In genomic region chr11:123451183-123451907, GRCh38 we compare ENCODE assay signal across 17 cellular contexts. TPM values are rescaled to one million over a fixed set of nuclear protein-coding genes. Genes with fewer than 3 reads are reported as not detected.
DNase-seq lines count a peak whose midpoint lies in the region; ATAC-seq, FAIRE-seq and TF ChIP-seq lines count a peak whose summit lies in the region.
"Had no signal": no experiment of that assay in that cellular context is flagged by ENCODE, and none has a peak within 500 bp of the region (broad histone marks: within the 10 kb centered on the region; RNA-seq: fewer than 3 reads in every experiment).

No MANE protein-coding gene starts in this region.

- no peaks in the 10 kb centered on the region for H3K9me3 ChIP-seq in MM.1S (replicated peaks; ENCODE audit: insufficient read depth, low read length)
- no peaks in the 10 kb centered on the region for H3K9me3 ChIP-seq in pancreas
- H3K9me3 ChIP-seq: vagina had no signal

- no peak for DNase-seq in activated T-cell treated with anti-CD3 and anti-CD28 coated beads, Interleukin-2, amount 50 U/mL, for 72 hours
- DNase-seq in activated T-cell treated with anti-CD3 and anti-CD28 coated beads, Interleukin-2, amount 50 U/mL, for 4 hours, result no peak
- DNase-seq in MM.1S (peak; percentile 74), chondrocyte (ENCODE audit: low spot score) (no peak), pancreas (no peak)
- DNase-seq in stimulated activated naive CD8-positive, alpha-beta T cell treated with anti-CD3 and anti-CD28 coated beads, Interleukin-15, Interleukin-2, amounts not matched to agents 100 U/mL and 50 U/mL, for 24 hours, result no peak
- DNase-seq: activated effector memory CD4-positive, alpha-beta T cell treated with Interleukin-2 at 50 U/mL for 16 hours; cerebellar nuclear complex; hypothalamus; Kasumi-1; occipital lobe; SHP77 treated with DMSO at 0.1 percent for 48 hours had no signal

- intact Hi-C loops in pancreas (cut with DNase I), result no loop called here

- H3K27me3 Mint-ChIP-seq in activated T-cell treated with anti-CD3 and anti-CD28 coated beads, Interleukin-2, amount 50 U/mL, for 72 hours (ENCODE audit: low read depth), result no peaks in the 10 kb centered on the region
- no peaks in the 10 kb centered on the region for H3K27me3 Mint-ChIP-seq in activated T-cell treated with anti-CD3 and anti-CD28 coated beads, Interleukin-2, amount 50 U/mL, for 4 hours (ENCODE audit: low read depth)
- no peaks in the 10 kb centered on the region for H3K27me3 Mint-ChIP-seq in activated T-helper 17 cell treated with anti-CD3 and anti-CD28 coated beads, Interleukin-2, amount 50 U/mL, for 72 hours
- H3K27me3 Mint-ChIP-seq in chondrocyte (ENCODE audit: low read depth), result no peaks in the 10 kb centered on the region

- peaks cover 100% of the 10 kb centered on the region for H3K4me1 Mint-ChIP-seq in activated T-cell treated with anti-CD3 and anti-CD28 coated beads, Interleukin-2, amount 50 U/mL, for 72 hours (ENCODE audit: low read depth)
- H3K4me1 Mint-ChIP-seq in activated T-cell treated with anti-CD3 and anti-CD28 coated beads, Interleukin-2, amount 50 U/mL, for 4 hours (ENCODE audit: low read depth), result peaks cover 42% of the 10 kb centered on the region
- H3K4me1 Mint-ChIP-seq in activated T-helper 17 cell treated with anti-CD3 and anti-CD28 coated beads, Interleukin-2, amount 50 U/mL, for 72 hours, result peaks cover 51% of the 10 kb centered on the region
- H3K4me1 Mint-ChIP-seq in chondrocyte (ENCODE audit: low read depth), result peaks cover 6% of the 10 kb centered on the region

- H3K27ac ChIP-seq in MM.1S (ENCODE audit: low read length), result peak overlapping the region; percentile 11; the same call in 1 of the 2 replicates
- H3K27ac ChIP-seq in pancreas, result no peak overlapping the region
- H3K27ac ChIP-seq: vagina had no signal

- peak; percentile 37 to 45 for ATAC-seq in activated T-cell treated with anti-CD3 and anti-CD28 coated beads, Interleukin-2, amount 50 U/mL, for 72 hours (replicated peaks in 1 of 2)
- ATAC-seq in activated T-cell treated with anti-CD3 and anti-CD28 coated beads, Interleukin-2, amount 50 U/mL, for 4 hours, result no peak
- ATAC-seq in activated T-helper 17 cell treated with anti-CD3 and anti-CD28 coated beads, Interleukin-2, amount 50 U/mL, for 72 hours (replicated peaks), result peak; percentile 49
- peak; percentile 29 for ATAC-seq in stimulated activated naive CD8-positive, alpha-beta T cell treated with anti-CD3 and anti-CD28 coated beads, Interleukin-15, Interleukin-2, amounts not matched to agents 100 U/mL and 50 U/mL, for 24 hours
- ATAC-seq in GM21423 (IDR thresholded peaks at IDR 0.05; ENCODE audit: unreplicated experiment) (no peak), pancreas (no peak)

- H3K9ac ChIP-seq in MM.1S (ENCODE audit: low read length), result no peak overlapping the region

- H3K27ac Mint-ChIP-seq in activated T-cell treated with anti-CD3 and anti-CD28 coated beads, Interleukin-2, amount 50 U/mL, for 72 hours, result peak overlapping the region; percentile 11
- peak overlapping the region; percentile 80 for H3K27ac Mint-ChIP-seq in activated T-helper 17 cell treated with anti-CD3 and anti-CD28 coated beads, Interleukin-2, amount 50 U/mL, for 72 hours
- no peak overlapping the region for H3K27ac Mint-ChIP-seq in chondrocyte (ENCODE audit: unreplicated experiment)

- H3K79me2 ChIP-seq in MM.1S (ENCODE audit: low read length), result no peaks in the 10 kb centered on the region

- H3K4me2 ChIP-seq in MM.1S (ENCODE audit: low read depth, low read length), result peak overlapping the region; percentile 49

- WGBS in pancreas, 2 donors, result 69 to 76% methylated on average over 6 of the region's 6 CpGs

- no peaks in the 10 kb centered on the region for H3K9me3 Mint-ChIP-seq in activated T-cell treated with anti-CD3 and anti-CD28 coated beads, Interleukin-2, amount 50 U/mL, for 72 hours
- no peaks in the 10 kb centered on the region for H3K9me3 Mint-ChIP-seq in activated T-cell treated with anti-CD3 and anti-CD28 coated beads, Interleukin-2, amount 50 U/mL, for 4 hours
- H3K9me3 Mint-ChIP-seq in activated T-helper 17 cell treated with anti-CD3 and anti-CD28 coated beads, Interleukin-2, amount 50 U/mL, for 72 hours, result no peaks in the 10 kb centered on the region
- no peaks in the 10 kb centered on the region for H3K9me3 Mint-ChIP-seq in chondrocyte (ENCODE audit: low read depth)

- peaks cover 12 to 14% of the 10 kb centered on the region in 2 donors for H3K36me3 Mint-ChIP-seq in activated T-cell treated with anti-CD3 and anti-CD28 coated beads, Interleukin-2, amount 50 U/mL, for 72 hours (ENCODE audit: insufficient read depth in 2 of 2)
- no peaks in the 10 kb centered on the region for H3K36me3 Mint-ChIP-seq in activated T-cell treated with anti-CD3 and anti-CD28 coated beads, Interleukin-2, amount 50 U/mL, for 4 hours (ENCODE audit: insufficient read depth)
- peaks cover 13% of the 10 kb centered on the region for H3K36me3 Mint-ChIP-seq in activated T-helper 17 cell treated with anti-CD3 and anti-CD28 coated beads, Interleukin-2, amount 50 U/mL, for 72 hours (ENCODE audit: low read depth)
- H3K36me3 Mint-ChIP-seq in chondrocyte (ENCODE audit: low read depth), result no peaks in the 10 kb centered on the region

- no peaks in the 10 kb centered on the region for H3K9me2 ChIP-seq in MM.1S (replicated peaks; ENCODE audit: insufficient read depth, low read length)

- H3K36me3 ChIP-seq in MM.1S (replicated peaks; ENCODE audit: insufficient read depth, low read length) (no peaks in the 10 kb centered on the region), pancreas (no peaks in the 10 kb centered on the region)
- H3K36me3 ChIP-seq: vagina had no signal

- FAIRE-seq in pancreas (lab: Jason Lieb, UNC), result no peak
- FAIRE-seq: GM18507 had no signal

- peaks cover 20% of the 10 kb centered on the region for H3K4me1 ChIP-seq in MM.1S (ENCODE audit: low read length)
- H3K4me1 ChIP-seq in pancreas, result no peaks in the 10 kb centered on the region
- H3K4me1 ChIP-seq: vagina had no signal

- H3K4me3 ChIP-seq in MM.1S (ENCODE audit: low read length) (no peak overlapping the region), pancreas (no peak overlapping the region)
- H3K4me3 ChIP-seq: lung, vagina had no signal

- TF ChIP-seq CTCF in MM.1S (IDR thresholded peaks at IDR 0.05; ENCODE audit: low read length) (no peak), chondrocyte (IDR thresholded peaks at IDR 0.05) (no peak), pancreas (IDR thresholded peaks at IDR 0.05) (no peak)

- H2AFZ ChIP-seq in MM.1S (ENCODE audit: low read length), result no peak overlapping the region

- H3K27me3 ChIP-seq in MM.1S (replicated peaks; ENCODE audit: insufficient read depth, low read length), result no peaks in the 10 kb centered on the region
- H3K27me3 ChIP-seq in pancreas, result no peaks in the 10 kb centered on the region
- H3K27me3 ChIP-seq: vagina had no signal

- peaks cover 13% of the 10 kb centered on the region; the same call in 1 of the 2 replicates for H3F3A ChIP-seq in MM.1S (ENCODE audit: insufficient read depth, low read length)

- H4K20me1 ChIP-seq in MM.1S (ENCODE audit: insufficient read depth, low read length), result no peaks in the 10 kb centered on the region

- peak overlapping the region; percentile 67 to 69 for H3K4me3 Mint-ChIP-seq in activated T-cell treated with anti-CD3 and anti-CD28 coated beads, Interleukin-2, amount 50 U/mL, for 72 hours
- no peak overlapping the region for H3K4me3 Mint-ChIP-seq in activated T-cell treated with anti-CD3 and anti-CD28 coated beads, Interleukin-2, amount 50 U/mL, for 4 hours
- peak overlapping the region; percentile 61 for H3K4me3 Mint-ChIP-seq in activated T-helper 17 cell treated with anti-CD3 and anti-CD28 coated beads, Interleukin-2, amount 50 U/mL, for 72 hours
- no peak overlapping the region for H3K4me3 Mint-ChIP-seq in chondrocyte (ENCODE audit: unreplicated experiment)

RNA-seq across cellular contexts. Expression of gene GRAMD1B, which starts 21.3 kb away (rescaled TPM):
- 100 to 1,000 TPM in 1 of 2 donors, 10 to 100 TPM in 1; 64.0 to 107 TPM for total RNA-seq in activated T-cell treated with anti-CD3 and anti-CD28 coated beads, Interleukin-2, amount 50 U/mL, for 72 hours
- 10 to 100 TPM; 20.2 to 24.4 (median 23.7) TPM for total RNA-seq in activated T-cell treated with anti-CD3 and anti-CD28 coated beads, Interleukin-2, amount 50 U/mL, for 4 hours
- 10 to 100 TPM; 41.7 to 78.3 TPM for total RNA-seq in activated T-helper 17 cell treated with anti-CD3 and anti-CD28 coated beads, Interleukin-2, amount 50 U/mL, for 72 hours
- total RNA-seq in chondrocyte (0.99 to 2.2 TPM (median 1.6 TPM) in 3 replicates), pancreas (1 to 10 TPM; 1.1 to 4.8 (median 2.2) TPM)
- 1 to 10 TPM; 1.6 to 3.5 TPM for polyA plus RNA-seq in pancreas

Comparison
In these comparisons a context has a peak if more than half of its experiments do, and no peak if none do; other contexts are left out.
1. ATAC-seq: peak in activated T-cell treated with anti-CD3 and anti-CD28 coated beads, Interleukin-2, amount 50 U/mL, for 72 hours (2 of 2), activated T-helper 17 cell treated with anti-CD3 and anti-CD28 coated beads, Interleukin-2, amount 50 U/mL, for 72 hours (single experiment) and stimulated activated naive CD8-positive, alpha-beta T cell treated with anti-CD3 and anti-CD28 coated beads, Interleukin-15, Interleukin-2, amounts not matched to agents 100 U/mL and 50 U/mL, for 24 hours (single experiment); none in activated T-cell treated with anti-CD3 and anti-CD28 coated beads, Interleukin-2, amount 50 U/mL, for 4 hours (0 of 2), GM21423 (single experiment) and pancreas (0 of 4).
2. H3K4me3 Mint-ChIP-seq: peak in activated T-cell treated with anti-CD3 and anti-CD28 coated beads, Interleukin-2, amount 50 U/mL, for 72 hours (2 of 2) and activated T-helper 17 cell treated with anti-CD3 and anti-CD28 coated beads, Interleukin-2, amount 50 U/mL, for 72 hours (single experiment); none in activated T-cell treated with anti-CD3 and anti-CD28 coated beads, Interleukin-2, amount 50 U/mL, for 4 hours (single experiment) and chondrocyte (single experiment).